Comparison of ENCODE assay signal across 1 cellular context in the genomic region with DNA sequence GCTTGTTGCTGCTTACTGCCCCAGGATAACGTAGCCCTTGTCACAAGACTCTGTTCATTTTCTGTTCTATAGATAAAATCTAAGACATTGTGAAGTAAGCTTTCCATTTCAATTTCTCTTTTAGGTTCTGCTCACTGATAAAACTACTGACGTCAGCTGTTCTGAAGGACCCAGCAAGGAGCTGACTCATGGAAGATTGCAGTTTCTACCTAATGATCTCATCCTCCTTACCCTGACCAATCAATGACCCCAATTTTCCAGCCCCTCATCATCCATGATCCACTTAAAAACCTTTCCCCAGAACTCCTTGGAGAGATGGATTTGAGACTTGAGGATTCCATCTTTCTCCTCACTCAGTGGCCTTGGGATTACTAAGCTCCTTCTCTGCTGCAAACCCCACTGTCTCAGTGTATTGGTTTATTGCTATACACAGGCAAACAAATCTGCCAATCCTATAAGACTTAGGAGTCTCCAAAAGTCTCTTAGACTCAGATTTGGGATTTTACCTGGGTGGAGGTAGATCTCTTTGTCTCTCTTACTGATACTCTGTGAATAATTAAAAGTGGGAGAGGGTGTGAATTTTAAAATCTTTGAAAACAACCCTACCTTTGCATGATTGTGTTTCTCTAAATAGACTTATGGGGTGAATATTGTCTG.
A peak's percentile ranks its signal among the peaks of the same experiment; 100 is the strongest.
TF ChIP-seq lines count a peak whose summit lies in the region.

No MANE protein-coding gene starts in this region.

TF ChIP-seq in HepG2, 621 proteins besides CTCF, POLR2A, EP300 and RAD21:
- TF ChIP-seq, protein P1, sequence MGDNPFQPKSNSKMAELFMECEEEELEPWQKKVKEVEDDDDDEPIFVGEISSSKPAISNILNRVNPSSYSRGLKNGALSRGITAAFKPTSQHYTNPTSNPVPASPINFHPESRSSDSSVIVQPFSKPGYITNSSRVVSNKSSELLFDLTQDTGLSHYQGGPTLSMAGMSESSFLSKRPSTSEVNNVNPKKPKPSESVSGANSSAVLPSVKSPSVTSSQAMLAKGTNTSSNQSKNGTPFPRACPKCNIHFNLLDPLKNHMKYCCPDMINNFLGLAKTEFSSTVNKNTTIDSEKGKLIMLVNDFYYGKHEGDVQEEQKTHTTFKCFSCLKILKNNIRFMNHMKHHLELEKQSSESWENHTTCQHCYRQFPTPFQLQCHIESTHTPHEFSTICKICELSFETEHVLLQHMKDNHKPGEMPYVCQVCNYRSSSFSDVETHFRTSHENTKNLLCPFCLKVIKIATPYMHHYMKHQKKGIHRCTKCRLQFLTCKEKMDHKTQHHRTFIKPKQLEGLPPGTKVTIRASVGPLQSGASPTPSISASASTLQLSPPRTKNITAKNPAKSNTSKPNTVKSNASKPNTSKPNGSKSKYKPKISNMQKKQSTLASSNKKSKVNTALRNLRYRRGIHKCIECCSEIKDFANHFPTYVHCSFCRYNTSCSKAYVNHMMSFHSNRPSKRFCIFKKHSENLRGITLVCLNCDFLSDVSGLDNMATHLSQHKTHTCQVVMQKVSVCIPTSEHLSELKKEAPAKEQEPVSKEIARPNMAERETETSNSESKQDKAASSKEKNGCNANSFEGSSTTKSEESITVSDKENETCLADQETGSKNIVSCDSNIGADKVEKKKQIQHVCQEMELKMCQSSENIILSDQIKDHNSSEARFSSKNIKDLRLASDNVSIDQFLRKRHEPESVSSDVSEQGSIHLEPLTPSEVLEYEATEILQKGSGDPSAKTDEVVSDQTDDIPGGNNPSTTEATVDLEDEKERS (CRISPR knock-in tag; IDR thresholded peaks at IDR 0.05) = peak; percentile 81
- TF ChIP-seq, protein P2, sequence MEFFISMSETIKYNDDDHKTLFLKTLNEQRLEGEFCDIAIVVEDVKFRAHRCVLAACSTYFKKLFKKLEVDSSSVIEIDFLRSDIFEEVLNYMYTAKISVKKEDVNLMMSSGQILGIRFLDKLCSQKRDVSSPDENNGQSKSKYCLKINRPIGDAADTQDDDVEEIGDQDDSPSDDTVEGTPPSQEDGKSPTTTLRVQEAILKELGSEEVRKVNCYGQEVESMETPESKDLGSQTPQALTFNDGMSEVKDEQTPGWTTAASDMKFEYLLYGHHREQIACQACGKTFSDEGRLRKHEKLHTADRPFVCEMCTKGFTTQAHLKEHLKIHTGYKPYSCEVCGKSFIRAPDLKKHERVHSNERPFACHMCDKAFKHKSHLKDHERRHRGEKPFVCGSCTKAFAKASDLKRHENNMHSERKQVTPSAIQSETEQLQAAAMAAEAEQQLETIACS (CRISPR knock-in tag; IDR thresholded peaks at IDR 0.05) = no peak
- TF ChIP-seq HNRNPK (IDR thresholded peaks at IDR 0.05; ENCODE audit: low read depth, low read length, poor library complexity, severe bottlenecking) (no peak), ATF7 (IDR thresholded peaks at IDR 0.05) (no peak), ATF7 (CRISPR knock-in tag; IDR thresholded peaks at IDR 0.05) (no peak), ZBTB3 (CRISPR knock-in tag; IDR thresholded peaks at IDR 0.05; ENCODE audit: borderline replicate concordance, low read depth) (no peak), SETDB1 (CRISPR knock-in tag; IDR thresholded peaks at IDR 0.05; ENCODE audit: borderline replicate concordance) (0 out of 2 replicates have a peak, but pooled peaks have one; percentile 30), GABPB1 (CRISPR knock-in tag; IDR thresholded peaks at IDR 0.05) (no peak), MAFK (conservative IDR thresholded peaks at IDR 0.05 in 1 of 2, IDR thresholded peaks at IDR 0.05 in 1 of 2; ENCODE audit: low read length in 2 of 2) (peak in 1 of 2 experiments; percentile 44; a peak in 2 of 4 replicates), KDM5A (IDR thresholded peaks at IDR 0.05; ENCODE audit: borderline replicate concordance, low read length) (peak; percentile 27; the same call in 1 of the 2 replicates), MAFF (IDR thresholded peaks at IDR 0.05; ENCODE audit: low read depth, low read length) (0 out of 2 replicates have a peak, but pooled peaks have one; percentile 21), MBNL3 (CRISPR knock-in tag; conservative IDR thresholded peaks at IDR 0.05) (no peak), CEBPB (IDR thresholded peaks at IDR 0.05; ENCODE audit: borderline replicate concordance, low read depth, low read length) (no peak)
